In genomic region chr4:38914859-38915258, GRCh38 we compare ENCODE assay signal across 15 cellular contexts. TPM values are rescaled to one million over a fixed set of nuclear protein-coding genes. Genes with fewer than 3 reads are reported as not detected.
A peak's percentile ranks its signal among the peaks of the same experiment; 100 is the strongest.
DNase-seq lines count a peak whose midpoint lies in the region; ATAC-seq and TF ChIP-seq lines count a peak whose summit lies in the region.
"Had no signal": no experiment of that assay in that cellular context is flagged by ENCODE, and none has a peak within 500 bp of the region (broad histone marks: within the 10 kb centered on the region; RNA-seq: fewer than 3 reads in every experiment).

No MANE protein-coding gene starts in this region.

- no peak overlapping the region for H2BK120ac ChIP-seq in mesendoderm (ENCODE audit: low read depth, low read length)

- no peaks in the 10 kb centered on the region for H3K9me3 Mint-ChIP-seq in CD8-positive, alpha-beta T cell
- H3K9me3 Mint-ChIP-seq: neural progenitor cell had no signal

- H3K9me2 ChIP-seq in OCI-LY7 (ENCODE audit: insufficient read depth, low read length), result no peaks in the 10 kb centered on the region

- H2BK15ac ChIP-seq in mesendoderm (replicated peaks; ENCODE audit: low read depth), result no peak overlapping the region

- ATAC-seq in CD8-positive, alpha-beta T cell, result no peak
- ATAC-seq in HG02623 (IDR thresholded peaks at IDR 0.05; ENCODE audit: unreplicated experiment), result no peak
- ATAC-seq: K562 had no signal

- H3K4me3 ChIP-seq in CD8-positive, alpha-beta T cell (ENCODE audit: low read depth, low read length), result no peak overlapping the region
- H3K4me3 ChIP-seq in GM12865 (ENCODE audit: low read depth, low read length) (peak overlapping the region; percentile 30), OCI-LY7 (ENCODE audit: low read depth, low read length, poor library complexity, severe bottlenecking) (no peak overlapping the region), endocrine pancreas (ENCODE audit: control insufficient read depth, insufficient read depth, low read length) (peak overlapping the region; percentile 24), mesendoderm (ENCODE audit: low read length) (no peak overlapping the region)
- H3K4me3 ChIP-seq: K562, lung, neural progenitor cell, SJCRH30 had no signal

- no peak overlapping the region for H3K27ac ChIP-seq in CD8-positive, alpha-beta T cell (ENCODE audit: low read depth, low read length)
- no peak overlapping the region for H3K27ac ChIP-seq in OCI-LY7 (ENCODE audit: low read depth, low read length, poor library complexity, severe bottlenecking)
- H3K27ac ChIP-seq in mesendoderm (ENCODE audit: low read depth, low read length), result no peak overlapping the region
- H3K27ac ChIP-seq: brain microvascular endothelial cell, neural progenitor cell, SJCRH30 had no signal

- CTCF ChIA-PET in CD8-positive, alpha-beta T cell (lab: Charles Lee), result interaction anchor here (1.2 to 4.9 kb wide), 2 partner anchors 12 to 220 kb away, joined by 3 to 25 read pairs; no protein-coding TSS in a partner anchor
- CTCF ChIA-PET in OCI-LY7 (lab: Charles Lee; ENCODE audit: unreplicated experiment), result no interaction called here

- H3K4me3 Mint-ChIP-seq in CD8-positive, alpha-beta T cell, result peak overlapping the region; percentile 49
- H3K4me3 Mint-ChIP-seq: neural progenitor cell had no signal

- no peak overlapping the region for H4K8ac ChIP-seq in mesendoderm (ENCODE audit: low read depth, low read length)

- no peaks in the 10 kb centered on the region for H3K36me3 Mint-ChIP-seq in CD8-positive, alpha-beta T cell

- POLR2A ChIA-PET in CD8-positive, alpha-beta T cell (lab: Charles Lee), result no interaction called here
- POLR2A ChIA-PET in OCI-LY7 (lab: Charles Lee), result interaction anchor here (0.6 to 1.0 kb wide), 4 partner anchors 93 to 269 kb away, joined by 3 read pairs; no protein-coding TSS in a partner anchor

- H3K79me1 ChIP-seq in mesendoderm (ENCODE audit: low read length), result no peaks in the 10 kb centered on the region

- H3K9ac ChIP-seq in endocrine pancreas (ENCODE audit: control insufficient read depth, insufficient read depth, low read length), result no peak overlapping the region
- no peak overlapping the region for H3K9ac ChIP-seq in mesendoderm (ENCODE audit: low read length)
- H3K9ac ChIP-seq: neural progenitor cell had no signal

- no peaks in the 10 kb centered on the region for H3K27me3 Mint-ChIP-seq in CD8-positive, alpha-beta T cell (ENCODE audit: low read depth)

- H4K5ac ChIP-seq in mesendoderm (ENCODE audit: low read length), result no peak overlapping the region

- no TSS peak for BruUV-seq in OCI-LY7 (replicated peaks; lab: Mats Ljungman, UMichigan)

- H2AK5ac ChIP-seq in mesendoderm (ENCODE audit: low read length), result no peak overlapping the region

- H3K4ac ChIP-seq in mesendoderm (ENCODE audit: low read depth, low read length), result no peak overlapping the region

- H3K56ac ChIP-seq in mesendoderm (ENCODE audit: low read length), result no peak overlapping the region

- H3K27me3 ChIP-seq in CD8-positive, alpha-beta T cell (ENCODE audit: insufficient read depth, low read length), result no peaks in the 10 kb centered on the region
- H3K27me3 ChIP-seq in endocrine pancreas (ENCODE audit: control insufficient read depth, insufficient read depth, low read length) (no peaks in the 10 kb centered on the region), mesendoderm (ENCODE audit: insufficient read depth, low read length, poor library complexity) (no peaks in the 10 kb centered on the region)
- H3K27me3 ChIP-seq: brain microvascular endothelial cell, neural progenitor cell, SJCRH30 had no signal

- no peaks in the 10 kb centered on the region for H4K20me1 ChIP-seq in OCI-LY7 (ENCODE audit: insufficient read depth, low read length)

- H3K4me2 ChIP-seq in OCI-LY7 (ENCODE audit: low read length) (peak overlapping the region; percentile 46), mesendoderm (ENCODE audit: low read length) (no peak overlapping the region)
- H3K4me2 ChIP-seq: neural progenitor cell had no signal

- no peak overlapping the region for H3K27ac Mint-ChIP-seq in CD8-positive, alpha-beta T cell

- no CpG with 5 or more reads among the region's 8 CpGs for WGBS in mesendoderm (ENCODE audit: extremely low coverage, insufficient coverage, low lambda C conversion rate)

- H3K36me3 ChIP-seq in CD8-positive, alpha-beta T cell (ENCODE audit: insufficient read depth, low read length), result no peaks in the 10 kb centered on the region
- no peaks in the 10 kb centered on the region for H3K36me3 ChIP-seq in OCI-LY7 (ENCODE audit: insufficient read depth, low read length)
- H3K36me3 ChIP-seq in endocrine pancreas (ENCODE audit: control insufficient read depth, insufficient read depth, low read length), result no peaks in the 10 kb centered on the region
- no peaks in the 10 kb centered on the region for H3K36me3 ChIP-seq in mesendoderm (ENCODE audit: control insufficient read depth, insufficient read depth, low read length)
- H3K36me3 ChIP-seq: neural progenitor cell had no signal

- TF ChIP-seq CTCF in CD8-positive, alpha-beta T cell (IDR thresholded peaks at IDR 0.05), result no peak
- TF ChIP-seq CTCF in GM12865 (IDR thresholded peaks at IDR 0.05; ENCODE audit: insufficient read depth, low read depth, low read length, missing control alignments), result no peak
- no peak for TF ChIP-seq CTCF in OCI-LY7 (conservative IDR thresholded peaks at IDR 0.05; ENCODE audit: low read length)

- H2BK5ac ChIP-seq in mesendoderm (ENCODE audit: low read length), result no peak overlapping the region

- no peak overlapping the region for H3K18ac ChIP-seq in mesendoderm (ENCODE audit: low read length)

- peaks cover 9% of the 10 kb centered on the region for H3K4me1 Mint-ChIP-seq in CD8-positive, alpha-beta T cell (ENCODE audit: low read depth)
- H3K4me1 Mint-ChIP-seq: neural progenitor cell had no signal

- no peaks in the 10 kb centered on the region for H3K9me3 ChIP-seq in CD8-positive, alpha-beta T cell (ENCODE audit: low read length)
- H3K9me3 ChIP-seq in OCI-LY7 (ENCODE audit: low read length), result no peaks in the 10 kb centered on the region
- no peaks in the 10 kb centered on the region for H3K9me3 ChIP-seq in endocrine pancreas (ENCODE audit: control insufficient read depth, low read length)
- H3K9me3 ChIP-seq: SJCRH30 had no signal

- intact Hi-C loops in CD8-positive, alpha-beta T cell (cut with DNase I, micrococcal nuclease), result no loop called here
- intact Hi-C loops in OCI-LY7 (cut with micrococcal nuclease; ENCODE audit: unreplicated experiment), result no loop called here

- no peak for DNase-seq in CD8-positive, alpha-beta T cell
- DNase-seq in GM12865 (ENCODE audit: low read depth) (peak; percentile 45), OCI-LY7 (ENCODE audit: low spot score) (peak; percentile 25), mesendoderm (no peak), kidney tubule cell (ENCODE audit: low spot score) (no peak)
- DNase-seq: brain microvascular endothelial cell; effector CD4-positive, alpha-beta T cell; NCI-H187; NCI-H774; SJCRH30 had no signal

- H3K23ac ChIP-seq in mesendoderm (ENCODE audit: low read length), result no peak overlapping the region

- H2AFZ ChIP-seq in OCI-LY7 (ENCODE audit: low read length), result peak overlapping the region; percentile 74
- H2AFZ ChIP-seq: neural progenitor cell had no signal

- H3K79me2 ChIP-seq in OCI-LY7 (ENCODE audit: insufficient read depth, low read depth, low read length) (no peaks in the 10 kb centered on the region), mesendoderm (ENCODE audit: control insufficient read depth, insufficient read depth, low read length) (no peaks in the 10 kb centered on the region)

- no peaks in the 10 kb centered on the region for H3K4me1 ChIP-seq in CD8-positive, alpha-beta T cell (ENCODE audit: insufficient read depth, low read length)
- H3K4me1 ChIP-seq in OCI-LY7 (ENCODE audit: insufficient read depth, low read length, poor library complexity, severe bottlenecking) (peaks cover 8% of the 10 kb centered on the region), endocrine pancreas (ENCODE audit: control insufficient read depth, insufficient read depth, low read length) (no peaks in the 10 kb centered on the region), mesendoderm (ENCODE audit: control insufficient read depth, low read depth, low read length) (no peaks in the 10 kb centered on the region)
- H3K4me1 ChIP-seq: neural progenitor cell, SJCRH30 had no signal

RNA-seq across cellular contexts. Expression of gene FAM114A1, which starts 47.3 kb away (rescaled TPM):
- total RNA-seq in CD8-positive, alpha-beta T cell, result not detected
- not detected in 2 replicates for total RNA-seq in OCI-LY7 (2014; rRNA removed; shearing (Covaris generic))
- not detected in 2 replicates for total RNA-seq in OCI-LY7 (2022)
- polyA plus RNA-seq in mesendoderm (2013, experiment 1 of 2), result 8.0 TPM
- 9.0 TPM for polyA plus RNA-seq in mesendoderm (2013, experiment 2 of 2)

RNA-seq across cellular contexts. Expression of gene TLR6, which starts 58.2 kb away (rescaled TPM):
- total RNA-seq in CD8-positive, alpha-beta T cell, result under 1 TPM; 0.31 to 0.60 TPM
- total RNA-seq in OCI-LY7 (2014; rRNA removed; shearing (Covaris generic)), result 1.5 TPM in 2 replicates
- 7.1 and 9.2 TPM in 2 replicates for total RNA-seq in OCI-LY7 (2022)
- 0.17 TPM for polyA plus RNA-seq in mesendoderm (2013, experiment 1 of 2)
- polyA plus RNA-seq in mesendoderm (2013, experiment 2 of 2), result 0.17 TPM

Comparison
In these comparisons a context has a peak if more than half of its experiments do, and no peak if none do; other contexts are left out.
1. DNase-seq: peak in GM12865 (single experiment) and OCI-LY7 (single experiment); none in CD8-positive, alpha-beta T cell (0 of 7), mesendoderm (single experiment) and kidney tubule cell (single experiment).
2. H3K4me3 ChIP-seq: peak in GM12865 (single experiment) and endocrine pancreas (single experiment); none in CD8-positive, alpha-beta T cell (single experiment), OCI-LY7 (single experiment) and mesendoderm (single experiment).